ENCODE assay signal across 14 cellular contexts in genomic region chr5:64690104-64690416, GRCh38. TPM values are rescaled to one million over a fixed set of nuclear protein-coding genes. Genes with fewer than 3 reads are reported as not detected.
DNase-seq lines count a peak whose midpoint lies in the region; ATAC-seq, FAIRE-seq and TF ChIP-seq lines count a peak whose summit lies in the region.
"Had no signal": no experiment of that assay in that cellular context is flagged by ENCODE, and none has a peak within 500 bp of the region (broad histone marks: within the 10 kb centered on the region; RNA-seq: fewer than 3 reads in every experiment).

No MANE protein-coding gene starts in this region.

- CTCF ChIA-PET in naive thymus-derived CD4-positive, alpha-beta T cell (lab: Charles Lee): no interaction called here

- no peaks in the 10 kb centered on the region for H3K36me3 ChIP-seq in HUES48 (ENCODE audit: control insufficient read depth, insufficient read depth, low read length)
- H3K36me3 ChIP-seq in naive thymus-derived CD4-positive, alpha-beta T cell (ENCODE audit: control insufficient read depth in 2 of 3, insufficient read depth in 3 of 3, low read length in 3 of 3): no peaks in the 10 kb centered on the region
- H3K36me3 ChIP-seq: left lung, thyroid gland had no signal

- peak overlapping the region; percentile 69 for H3K9ac ChIP-seq in HUES48 (ENCODE audit: low read depth, low read length)

- peaks cover 36% of the 10 kb centered on the region for H3K27me3 ChIP-seq in HUES48 (ENCODE audit: control insufficient read depth, insufficient read depth, low read length)
- H3K27me3 ChIP-seq in naive thymus-derived CD4-positive, alpha-beta T cell (ENCODE audit: control insufficient read depth in 2 of 2, insufficient read depth in 2 of 2, low read length in 2 of 2): no peaks in the 10 kb centered on the region

- H3K4me3 Mint-ChIP-seq in naive thymus-derived CD4-positive, alpha-beta T cell: peak overlapping the region in 9 of 10 donors; percentile 52 to 81 (median 69)

- DNase-seq in AG09309 (ENCODE audit: low read depth) (no peak), cerebellar cortex (ENCODE audit: low spot score) (peak; percentile 2), AML-193 (lab: John Stamatoyannopoulos, UW) (no peak), urothelium cell line (ENCODE audit: low spot score) (no peak), ureter (ENCODE audit: low spot score) (no peak)
- DNase-seq in naive thymus-derived CD4-positive, alpha-beta T cell: no peak
- DNase-seq: activated CD4-positive, alpha-beta T cell treated with anti-CD3 and anti-CD28 coated beads for 1 hour; cortex of kidney; Karpas-422; NCI-H774; thyroid gland had no signal

- POLR2A ChIA-PET in naive thymus-derived CD4-positive, alpha-beta T cell (lab: Charles Lee): no interaction called here

- H3K27ac ChIP-seq in HUES48 (ENCODE audit: low read depth, low read length): no peak overlapping the region
- no peak overlapping the region for H3K27ac ChIP-seq in naive thymus-derived CD4-positive, alpha-beta T cell (ENCODE audit: low read depth, low read length)
- H3K27ac ChIP-seq: left lung, thyroid gland had no signal

- H3K27ac Mint-ChIP-seq in naive thymus-derived CD4-positive, alpha-beta T cell: no peak overlapping the region

- H3K9me3 ChIP-seq in HUES48 (ENCODE audit: control insufficient read depth, insufficient read depth, low read length): no peaks in the 10 kb centered on the region
- no peaks in the 10 kb centered on the region for H3K9me3 ChIP-seq in naive thymus-derived CD4-positive, alpha-beta T cell (ENCODE audit: control insufficient read depth in 2 of 3, low read length in 3 of 3)
- H3K9me3 ChIP-seq: left lung, thyroid gland had no signal

- H3K4me3 ChIP-seq in AG09309 (ENCODE audit: control insufficient read depth, low read depth, low read length) (peak overlapping the region; percentile 32), HUES48 (ENCODE audit: low read depth, low read length) (peak overlapping the region; percentile 69)
- no peak overlapping the region for H3K4me3 ChIP-seq in naive thymus-derived CD4-positive, alpha-beta T cell (ENCODE audit: low read length)
- H3K4me3 ChIP-seq: left lung, thyroid gland had no signal

- peaks cover 2 to 13% (median 8%) of the 10 kb centered on the region in 7 donors for H3K4me1 Mint-ChIP-seq in naive thymus-derived CD4-positive, alpha-beta T cell

- peaks cover 0 to 4% (median 0%) of the 10 kb centered on the region in 11 donors for H3K9me3 Mint-ChIP-seq in naive thymus-derived CD4-positive, alpha-beta T cell

- H3K4me1 ChIP-seq in HUES48 (ENCODE audit: control insufficient read depth, insufficient read depth, low read length): peaks cover 29% of the 10 kb centered on the region
- no peaks in the 10 kb centered on the region for H3K4me1 ChIP-seq in naive thymus-derived CD4-positive, alpha-beta T cell (ENCODE audit: control insufficient read depth in 2 of 2, insufficient read depth in 2 of 2, low read length in 2 of 2)

- intact Hi-C loops in naive thymus-derived CD4-positive, alpha-beta T cell (cut with micrococcal nuclease): no loop called here

- H3K36me3 Mint-ChIP-seq in naive thymus-derived CD4-positive, alpha-beta T cell: peaks cover 0 to 8% (median 0%) of the 10 kb centered on the region in 5 donors

- no peak for FAIRE-seq in urothelium cell line (lab: Jason Lieb, UNC)

- ATAC-seq in naive thymus-derived CD4-positive, alpha-beta T cell: no peak
- ATAC-seq in GM18907 (IDR thresholded peaks at IDR 0.05; ENCODE audit: unreplicated experiment): no peak

- H3K27me3 Mint-ChIP-seq in naive thymus-derived CD4-positive, alpha-beta T cell: peaks cover 44 to 60% (median 47%) of the 10 kb centered on the region in 5 donors

- TF ChIP-seq CTCF in AG09309 (IDR thresholded peaks at IDR 0.05; ENCODE audit: control insufficient read depth, insufficient read depth, low read depth, low read length, missing control alignments): no peak

RNA-seq across cellular contexts. Expression of gene SHISAL2B, which starts 0.2 kb away (rescaled TPM):
- not detected for total RNA-seq in naive thymus-derived CD4-positive, alpha-beta T cell
- polyA plus RNA-seq in naive thymus-derived CD4-positive, alpha-beta T cell: not detected
- total RNA-seq in ureter: not detected
- total RNA-seq: thyroid gland had no signal
